ENCODE assay signal across 31 cellular contexts in genomic region chr19:16722591-16722990, GRCh38. TPM values are rescaled to one million over a fixed set of nuclear protein-coding genes. Genes with fewer than 3 reads are reported as not detected.
"Had no signal": no experiment of that assay in that cellular context is flagged by ENCODE, and none has a peak within 500 bp of the region (broad histone marks: within the 10 kb centered on the region; RNA-seq: fewer than 3 reads in every experiment).

No MANE protein-coding gene starts in this region.

- H3K4me1 ChIP-seq: heart left ventricle had no signal

- H3K36me3 Mint-ChIP-seq: naive thymus-derived CD4-positive, alpha-beta T cell had no signal

- H3K79me2 ChIP-seq: hepatocyte had no signal

- H3K4me1 Mint-ChIP-seq: nephron had no signal

- H3K36me3 ChIP-seq: esophagus muscularis mucosa, gastroesophageal sphincter, heart left ventricle, ovary, thyroid gland, vagina had no signal

- H3K9me3 ChIP-seq: esophagus muscularis mucosa, gastroesophageal sphincter, heart left ventricle, ovary, stomach, thyroid gland had no signal

- H3K27ac Mint-ChIP-seq: naive thymus-derived CD4-positive, alpha-beta T cell; nephron had no signal

- H2AFZ ChIP-seq: hepatocyte had no signal

- ATAC-seq: foreskin keratinocyte; gastroesophageal sphincter; heart left ventricle; left lobe of liver; naive thymus-derived CD4-positive, alpha-beta T cell; sciatic nerve had no signal

- H3K27me3 ChIP-seq: esophagus muscularis mucosa, foreskin keratinocyte, gastroesophageal sphincter, heart left ventricle, hepatocyte, ovary, stomach, thyroid gland, vagina had no signal

- H3K4me3 ChIP-seq: coronary artery, esophagus muscularis mucosa, gastroesophageal sphincter, heart left ventricle, hepatocyte, ovary, smooth muscle cell, stomach, thyroid gland, vagina had no signal

- DNase-seq: dermis blood vessel endothelial cell; effector memory CD4-positive, alpha-beta T cell; foreskin keratinocyte; heart left ventricle; kidney; mesenchymal stem cell; midbrain; naive thymus-derived CD4-positive, alpha-beta T cell; occipital lobe; ovary; stimulated activated CD4-positive, alpha-beta T cell treated with anti-CD3 and anti-CD28 coated beads, Interleukin-12 subunit alpha, Interleukin-12 subunit beta, amount 100 ng/mL, for 4 hours; stimulated activated CD4-positive, alpha-beta T cell treated with anti-CD3 and anti-CD28 coated beads, Interleukin-1b, Interleukin-23, amount 100 ng/mL, for 48 hours; stimulated activated CD4-positive, alpha-beta T cell treated with anti-CD3 and anti-CD28 coated beads, Interleukin-4, amount 100 ng/mL, for 1 hour; stimulated activated CD8-positive, alpha-beta memory T cell treated with anti-CD3 and anti-CD28 coated beads, Interleukin-4, amount 100 ng/mL, for 48 hours; stimulated activated naive CD4-positive, alpha-beta T cell treated with Interleukin-2 at 50 U/mL for 16 hours; stomach; thyroid gland; trophoblast cell had no signal

- H3K4me3 Mint-ChIP-seq: naive thymus-derived CD4-positive, alpha-beta T cell; nephron had no signal

- FAIRE-seq: endothelial cell of umbilical vein, kidney had no signal

- H3K27ac ChIP-seq: coronary artery, esophagus muscularis mucosa, foreskin keratinocyte, gastroesophageal sphincter, heart left ventricle, hepatocyte, ovary, stomach, thyroid gland, vagina had no signal

- H3K9me3 Mint-ChIP-seq: naive thymus-derived CD4-positive, alpha-beta T cell; nephron had no signal

- H3K4me2 ChIP-seq: hepatocyte, smooth muscle cell had no signal

RNA-seq across cellular contexts. Expression of gene NWD1, which starts 2.9 kb away (rescaled TPM):
- total RNA-seq: endothelial cell of umbilical vein; epithelial cell of proximal tubule; fibroblast of lung; left lobe of liver; lung microvascular endothelial cell; naive thymus-derived CD4-positive, alpha-beta T cell; smooth muscle cell had no signal
- polyA plus RNA-seq: endothelial cell of umbilical vein; fibroblast of lung; naive thymus-derived CD4-positive, alpha-beta T cell; smooth muscle cell had no signal
